Comparison of ENCODE assay signal across 10 cellular contexts in the genomic region with DNA sequence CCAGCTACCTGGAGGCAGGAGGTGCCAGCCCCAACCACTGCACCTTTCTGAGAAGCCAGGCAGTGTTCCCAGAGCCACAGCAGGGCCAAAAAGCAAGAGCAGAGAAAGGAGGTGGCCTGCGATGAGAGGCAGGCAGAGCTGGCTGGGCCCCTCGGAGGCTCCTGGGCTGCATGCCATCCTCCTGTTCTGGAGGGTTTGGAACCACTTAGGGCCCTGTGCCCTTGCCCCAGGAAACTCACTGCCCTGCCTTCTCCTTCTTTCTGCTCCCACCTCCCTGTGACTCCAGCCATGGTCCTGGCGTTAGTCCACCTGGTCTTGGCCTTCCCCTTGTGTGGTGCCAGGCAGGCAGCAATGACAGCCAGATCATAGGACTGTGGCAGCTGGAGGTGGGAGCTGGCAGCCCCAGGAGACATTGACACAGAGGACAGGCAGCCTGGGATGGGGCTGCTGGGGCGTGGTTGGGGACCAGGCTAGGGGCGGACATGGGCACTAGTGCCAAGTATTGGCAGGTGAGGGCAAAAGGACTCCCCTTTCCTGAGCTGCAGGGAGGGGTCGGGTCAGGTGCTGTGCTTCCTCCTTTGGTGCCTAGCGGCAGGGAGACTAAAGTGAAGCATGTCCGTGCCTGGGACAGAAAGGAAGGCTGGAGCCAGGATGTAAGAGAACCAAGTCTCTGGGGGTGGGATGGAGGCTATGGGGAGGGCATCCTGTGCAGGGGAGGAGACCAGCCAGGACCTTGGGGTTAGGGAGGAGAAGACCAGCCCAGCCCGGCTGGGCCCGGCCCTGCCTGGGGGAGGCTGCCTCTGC. TPM values are rescaled to one million over a fixed set of nuclear protein-coding genes. Genes with fewer than 3 reads are reported as not detected.
DNase-seq lines count a peak whose midpoint lies in the region; ATAC-seq and TF ChIP-seq lines count a peak whose summit lies in the region.
"Had no signal": no experiment of that assay in that cellular context is flagged by ENCODE, and none has a peak within 500 bp of the region (broad histone marks: within the 10 kb centered on the region; RNA-seq: fewer than 3 reads in every experiment).

No MANE protein-coding gene starts in this region.

- 34% methylated on average over 10 of the region's 10 CpGs for WGBS in right cardiac atrium

- H3K4me1 ChIP-seq in right cardiac atrium (ENCODE audit: control insufficient read depth, insufficient read depth, low read length) = peaks cover 5% of the 10 kb centered on the region
- H3K4me1 ChIP-seq: BE2C had no signal

- H3K27ac ChIP-seq in VCaP (peak overlapping the region; percentile 78), right cardiac atrium (ENCODE audit: low read length) (no peak overlapping the region)

- intact Hi-C loops in right cardiac atrium (cut with DNase I) = no loop called here

- no peaks in the 10 kb centered on the region for H3K27me3 ChIP-seq in right cardiac atrium (ENCODE audit: control insufficient read depth, insufficient read depth)

- H3K9me3 Mint-ChIP-seq in T-helper 1 cell treated with Interleukin-12 subunit alpha and Interleukin-12 subunit beta and Interleukin-4 antibody, amounts not matched to agents 30 μg/mL and 1 μg/mL, for 36 hours = no peaks in the 10 kb centered on the region
- no peaks in the 10 kb centered on the region for H3K9me3 Mint-ChIP-seq in stimulated activated memory B cell treated with anti-CD40 and anti-IgM and Interleukin-4, amounts not matched to agents 10 μg/mL and 1 μg/mL and 100 μg/mL, for 72 hours

- peak; percentile 20 to 24 for ATAC-seq in right cardiac atrium
- no peak for ATAC-seq in stimulated activated memory B cell treated with anti-CD40 and anti-IgM and Interleukin-4, amounts not matched to agents 10 μg/mL and 1 μg/mL and 100 μg/mL, for 72 hours

- H3K4me3 Mint-ChIP-seq in T-helper 1 cell treated with Interleukin-12 subunit alpha and Interleukin-12 subunit beta and Interleukin-4 antibody, amounts not matched to agents 30 μg/mL and 1 μg/mL, for 36 hours = peak overlapping the region; percentile 21
- H3K4me3 Mint-ChIP-seq in stimulated activated memory B cell treated with anti-CD40 and anti-IgM and Interleukin-4, amounts not matched to agents 10 μg/mL and 1 μg/mL and 100 μg/mL, for 72 hours = peak overlapping the region; percentile 77

- no peak overlapping the region for H3K27ac Mint-ChIP-seq in T-helper 1 cell treated with Interleukin-12 subunit alpha and Interleukin-12 subunit beta and Interleukin-4 antibody, amounts not matched to agents 30 μg/mL and 1 μg/mL, for 36 hours
- H3K27ac Mint-ChIP-seq in stimulated activated memory B cell treated with anti-CD40 and anti-IgM and Interleukin-4, amounts not matched to agents 10 μg/mL and 1 μg/mL and 100 μg/mL, for 72 hours = no peak overlapping the region

- H3K4me3 ChIP-seq in right cardiac atrium (ENCODE audit: low read length) = no peak overlapping the region

- no peak for TF ChIP-seq CTCF in VCaP (conservative IDR thresholded peaks at IDR 0.05)

- H3K9me3 ChIP-seq in right cardiac atrium (ENCODE audit: control insufficient read depth, low read length) = no peaks in the 10 kb centered on the region
- H3K9me3 ChIP-seq: BE2C had no signal

- peaks cover 27% of the 10 kb centered on the region for H3K27me3 Mint-ChIP-seq in T-helper 1 cell treated with Interleukin-12 subunit alpha and Interleukin-12 subunit beta and Interleukin-4 antibody, amounts not matched to agents 30 μg/mL and 1 μg/mL, for 36 hours (ENCODE audit: low read depth)
- H3K27me3 Mint-ChIP-seq in stimulated activated memory B cell treated with anti-CD40 and anti-IgM and Interleukin-4, amounts not matched to agents 10 μg/mL and 1 μg/mL and 100 μg/mL, for 72 hours = peaks cover 38% of the 10 kb centered on the region

- DNase-seq in T-helper 1 cell = no peak
- peak in 1 of 3 donors; percentile 52 for DNase-seq in right cardiac atrium
- DNase-seq in SHP77 (lab: John Stamatoyannopoulos, UW) = no peak
- DNase-seq in NCI-H187 treated with DMSO at 0.1 percent for 48 hours (lab: John Stamatoyannopoulos, UW) = no peak
- no peak for DNase-seq in NCI-H774 (lab: John Stamatoyannopoulos, UW)
- DNase-seq: activated CD4-positive, alpha-beta T cell treated with anti-CD3 and anti-CD28 coated beads for 4 hours had no signal

- H3K4me1 Mint-ChIP-seq in T-helper 1 cell treated with Interleukin-12 subunit alpha and Interleukin-12 subunit beta and Interleukin-4 antibody, amounts not matched to agents 30 μg/mL and 1 μg/mL, for 36 hours (ENCODE audit: low read depth) = peaks cover 2% of the 10 kb centered on the region
- peaks cover 15% of the 10 kb centered on the region for H3K4me1 Mint-ChIP-seq in stimulated activated memory B cell treated with anti-CD40 and anti-IgM and Interleukin-4, amounts not matched to agents 10 μg/mL and 1 μg/mL and 100 μg/mL, for 72 hours

- H3K36me3 Mint-ChIP-seq in T-helper 1 cell treated with Interleukin-12 subunit alpha and Interleukin-12 subunit beta and Interleukin-4 antibody, amounts not matched to agents 30 μg/mL and 1 μg/mL, for 36 hours (ENCODE audit: low read depth) = no peaks in the 10 kb centered on the region
- no peaks in the 10 kb centered on the region for H3K36me3 Mint-ChIP-seq in stimulated activated memory B cell treated with anti-CD40 and anti-IgM and Interleukin-4, amounts not matched to agents 10 μg/mL and 1 μg/mL and 100 μg/mL, for 72 hours

RNA-seq across cellular contexts. Expression of a gene that starts 1.4 kb away (rescaled TPM):
- 10 to 100 TPM in 1 of 4 donors, 1 to 10 TPM in 3; 4.0 to 10.5 (median 6.4) TPM for total RNA-seq in right cardiac atrium
- polyA plus RNA-seq in right cardiac atrium = 7.0 TPM
